11 cellular contexts compared by ENCODE assay signal in the genomic region with DNA sequence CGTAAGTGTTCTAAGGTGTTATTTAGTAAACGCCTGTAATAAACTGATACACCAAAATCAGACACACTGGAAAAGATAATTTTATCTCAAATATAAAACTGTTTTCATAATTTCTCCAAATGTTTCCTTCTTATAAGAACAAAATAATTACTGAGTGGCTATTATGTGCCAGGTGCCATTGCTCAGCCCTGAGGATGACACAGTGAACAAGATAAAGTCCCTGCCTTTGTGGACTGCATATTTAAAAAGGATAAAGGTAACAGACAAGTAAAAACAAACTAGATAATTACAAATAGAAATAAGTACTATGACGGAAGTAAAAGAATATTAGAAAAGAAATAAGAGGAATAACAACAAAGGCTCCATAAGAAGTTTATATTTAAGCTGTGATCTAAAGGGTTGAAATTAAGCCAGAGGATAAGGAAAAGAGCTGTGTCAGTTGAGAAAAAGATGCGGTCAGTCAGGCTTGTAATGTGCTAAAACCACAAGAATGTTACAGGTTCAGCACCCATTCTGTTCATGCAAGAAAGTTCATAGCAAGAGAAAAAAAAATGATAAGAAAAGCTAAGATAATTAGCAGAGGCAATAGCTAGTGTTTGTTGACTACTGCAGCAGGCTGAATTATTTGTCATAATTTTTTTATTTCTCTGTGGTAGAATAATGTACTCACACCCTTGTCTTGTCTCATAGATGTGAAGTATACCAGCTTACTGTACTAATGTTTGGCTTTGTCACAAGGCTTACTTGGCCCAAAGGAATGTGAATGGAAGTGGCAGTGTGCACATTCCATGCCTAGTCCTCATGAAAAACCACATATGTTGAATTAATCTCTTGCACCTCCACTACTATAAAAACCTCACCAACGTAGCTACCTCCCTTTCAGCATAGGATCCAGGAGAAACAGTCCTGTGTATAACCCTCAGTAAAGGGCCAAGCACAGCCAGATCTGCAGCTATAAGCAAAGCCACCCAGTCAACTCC.
A peak's percentile ranks its signal among the peaks of the same experiment; 100 is the strongest.
DNase-seq lines count a peak whose midpoint lies in the region; ATAC-seq and TF ChIP-seq lines count a peak whose summit lies in the region.
"Had no signal": no experiment of that assay in that cellular context is flagged by ENCODE, and none has a peak within 500 bp of the region (broad histone marks: within the 10 kb centered on the region; RNA-seq: fewer than 3 reads in every experiment).

No MANE protein-coding gene starts in this region.

- no peak overlapping the region for H3K27ac ChIP-seq in AG04450 (ENCODE audit: low read depth, low read length)

- no peak for TF ChIP-seq CTCF in AG04450 (IDR thresholded peaks at IDR 0.05; ENCODE audit: low read depth, low read length)

- H3K4me3 ChIP-seq in AG04450 (ENCODE audit: low read depth, low read length) = no peak overlapping the region

- CTCF ChIA-PET in AG04450 (lab: Charles Lee) = interaction anchor here (1.9 kb wide), 1 partner anchor 218 kb away, joined by 5 read pairs; no protein-coding TSS in a partner anchor

- H3K27me3 ChIP-seq in AG04450 (ENCODE audit: control insufficient read depth, insufficient read depth, low read length) = no peaks in the 10 kb centered on the region

- POLR2A ChIA-PET in AG04450 (lab: Yijun Ruan, JAX) = interaction anchor here (0.5 to 1.0 kb wide), 2 partner anchors 74 to 433 kb away, joined by 3 read pairs; no protein-coding TSS in a partner anchor

- peak; percentile 49 for ATAC-seq in GM21390 (IDR thresholded peaks at IDR 0.05; ENCODE audit: unreplicated experiment)
- ATAC-seq in HG02610 (IDR thresholded peaks at IDR 0.05; ENCODE audit: unreplicated experiment) = no peak

- peak; percentile 16 for DNase-seq in AG04450 (ENCODE audit: low read depth, low spot score)
- DNase-seq in Kasumi-1 (lab: John Stamatoyannopoulos, UW) = peak; percentile 4 to 30
- DNase-seq in fibroblast of gingiva (ENCODE audit: low read depth) = peak; percentile 55
- no peak for DNase-seq in mesenteric fat pad (ENCODE audit: low spot score)
- no peak for DNase-seq in activated effector memory CD4-positive, alpha-beta T cell treated with anti-CD3 and anti-CD28 coated beads, Interleukin-2, amount 50 U/mL, for 16 hours
- no peak for DNase-seq in activated CD4-positive, alpha-beta T cell treated with anti-CD3 and anti-CD28 coated beads, Interleukin-2, amount 50 U/mL, for 1 hour
- DNase-seq: activated T-cell treated with anti-CD3 and anti-CD28 coated beads, Interleukin-2, amount 50 U/mL, for 48 hours; DMS79 treated with DMSO at 0.1 percent for 48 hours; NCI-H1092 had no signal

- H3K9me3 ChIP-seq in AG04450 (ENCODE audit: control insufficient read depth, insufficient read depth, low read length) = no peaks in the 10 kb centered on the region

Comparison
In these comparisons a context has a peak if more than half of its experiments do, and no peak if none do; other contexts are left out.
1. DNase-seq: peak in AG04450 (single experiment), Kasumi-1 (2 of 2) and fibroblast of gingiva (single experiment); none in mesenteric fat pad (single experiment), activated effector memory CD4-positive, alpha-beta T cell treated with anti-CD3 and anti-CD28 coated beads, Interleukin-2, amount 50 U/mL, for 16 hours (single experiment) and activated CD4-positive, alpha-beta T cell treated with anti-CD3 and anti-CD28 coated beads, Interleukin-2, amount 50 U/mL, for 1 hour (single experiment).